ENCODE assay signal across 22 cellular contexts in the genomic region with DNA sequence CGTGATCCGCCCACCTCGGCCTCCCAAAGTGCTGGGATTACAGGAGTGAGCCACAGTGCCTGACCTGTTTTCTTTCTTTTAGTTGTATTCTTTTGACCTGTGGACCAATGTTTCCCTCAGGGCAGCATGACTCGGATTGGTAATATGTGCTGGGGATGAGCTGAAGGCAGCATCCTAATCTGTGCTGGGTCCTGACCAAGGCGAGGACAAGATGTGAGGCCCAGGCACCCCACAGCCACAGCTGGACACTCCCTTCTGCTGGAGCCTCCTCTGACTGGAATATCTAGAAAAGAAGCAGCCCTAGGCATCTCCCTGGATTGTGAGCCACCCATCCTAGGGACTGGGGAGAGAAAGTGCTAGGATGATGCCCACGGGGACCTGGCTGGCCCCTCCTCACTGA.
A peak's percentile ranks its signal among the peaks of the same experiment; 100 is the strongest.
DNase-seq lines count a peak whose midpoint lies in the region; ATAC-seq, FAIRE-seq and TF ChIP-seq lines count a peak whose summit lies in the region.
"Had no signal": no experiment of that assay in that cellular context is flagged by ENCODE, and none has a peak within 500 bp of the region (broad histone marks: within the 10 kb centered on the region; RNA-seq: fewer than 3 reads in every experiment).

No MANE protein-coding gene starts in this region.

- H3K27ac ChIP-seq in GM23248 (0 out of 2 replicates have a peak overlapping the region, but pooled peaks have one; percentile 16), hepatocyte (no peak overlapping the region)
- H3K27ac ChIP-seq: psoas muscle, SJSA1, spleen had no signal

- peaks cover 16% of the 10 kb centered on the region; the same call in 1 of the 2 replicates for H3F3A ChIP-seq in GM23248 (ENCODE audit: insufficient read depth)

- H3K4me1 Mint-ChIP-seq in nephron progenitor cell, result peaks cover 24% of the 10 kb centered on the region

- H3K9me2 ChIP-seq in GM23248 (ENCODE audit: insufficient read depth), result no peaks in the 10 kb centered on the region
- H3K9me2 ChIP-seq in hepatocyte (replicated peaks; ENCODE audit: insufficient read depth), result no peaks in the 10 kb centered on the region

- FAIRE-seq in bronchial epithelial cell (lab: Jason Lieb, UNC), result no peak
- FAIRE-seq: islet of Langerhans had no signal

- peaks cover 3% of the 10 kb centered on the region for H3K27me3 Mint-ChIP-seq in nephron progenitor cell (ENCODE audit: low read depth, poor library complexity)

- no peaks in the 10 kb centered on the region for H4K20me1 ChIP-seq in GM23248 (ENCODE audit: insufficient read depth)
- H4K20me1 ChIP-seq in hepatocyte (ENCODE audit: insufficient read depth, poor library complexity, severe bottlenecking), result no peaks in the 10 kb centered on the region

- in situ Hi-C loops in GM23248 (cut with MboI), result no loop called here

- H3K9me3 Mint-ChIP-seq in nephron progenitor cell, result peaks cover 4% of the 10 kb centered on the region
- H3K9me3 Mint-ChIP-seq: activated B cell treated with CpG ODN at 0.5 μM for 24 hours; activated naive CD4-positive, alpha-beta T cell treated with anti-CD3 and anti-CD28 coated beads, Interleukin-2, amount 50 U/mL, for 72 hours; CD4-positive, alpha-beta memory T cell had no signal

- H3K36me3 ChIP-seq in GM23248 (ENCODE audit: low read depth) (no peaks in the 10 kb centered on the region), bronchial epithelial cell (ENCODE audit: control insufficient read depth, insufficient read depth, low read length) (no peaks in the 10 kb centered on the region), hepatocyte (replicated peaks; ENCODE audit: insufficient read depth, low read depth) (no peaks in the 10 kb centered on the region)
- H3K36me3 ChIP-seq: heart right ventricle, SJSA1, spleen had no signal

- DNase-seq in 8988T (peak; percentile 15), GM23248 (peak; percentile 64), bronchial epithelial cell (ENCODE audit: low read depth) (peak; percentile 61), kidney tubule cell (ENCODE audit: low spot score) (peak; percentile 30), hepatocyte (ENCODE audit: low spot score) (no peak), nephron progenitor cell (no peak)
- DNase-seq: ACHN; activated B cell treated with CpG ODN at 0.5 μM for 24 hours; CD4-positive, alpha-beta memory T cell; DND-41; heart right ventricle; mesendoderm; NCI-H1105 treated with DMSO at 0.1 percent for 48 hours; NCI-H2171; NCI-H69; psoas muscle; spleen had no signal

- no peak overlapping the region for H3K4me3 ChIP-seq in GM23248
- H3K4me3 ChIP-seq in bronchial epithelial cell (ENCODE audit: low read depth, low read length), result no peak overlapping the region
- no peak overlapping the region for H3K4me3 ChIP-seq in hepatocyte
- H3K4me3 ChIP-seq: heart right ventricle, psoas muscle, SJSA1, spleen had no signal

- H3K4me1 ChIP-seq in GM23248 (ENCODE audit: insufficient read depth) (peaks cover 26% of the 10 kb centered on the region), hepatocyte (ENCODE audit: insufficient read depth) (peaks cover 22% of the 10 kb centered on the region)
- H3K4me1 ChIP-seq: psoas muscle had no signal

- no peak overlapping the region for H3K4me3 Mint-ChIP-seq in nephron progenitor cell
- H3K4me3 Mint-ChIP-seq: activated B cell treated with CpG ODN at 0.5 μM for 24 hours; CD4-positive, alpha-beta memory T cell had no signal

- TF ChIP-seq CTCF in bronchial epithelial cell (IDR thresholded peaks at IDR 0.05; ENCODE audit: insufficient read depth, low read length, severe bottlenecking), result no peak
- TF ChIP-seq CTCF in hepatocyte (IDR thresholded peaks at IDR 0.05; ENCODE audit: poor library complexity), result no peak
- TF ChIP-seq CTCF in nephron progenitor cell (IDR thresholded peaks at IDR 0.05), result no peak

- H3K27me3 ChIP-seq in GM23248 (replicated peaks; ENCODE audit: insufficient read depth) (no peaks in the 10 kb centered on the region), bronchial epithelial cell (ENCODE audit: control insufficient read depth, insufficient read depth, low read length) (no peaks in the 10 kb centered on the region), hepatocyte (no peaks in the 10 kb centered on the region)
- H3K27me3 ChIP-seq: SJSA1 had no signal

- H3K4me2 ChIP-seq in GM23248 (ENCODE audit: unreplicated experiment), result no peak overlapping the region
- H3K4me2 ChIP-seq in hepatocyte, result no peak overlapping the region

- WGBS in GM23248 (ENCODE audit: low coverage in 1 of 2, low lambda C conversion rate in 2 of 2, missing lambda C conversion rate in 2 of 2), 2 experiments, result 79 to 84% methylated on average over 6 of the region's 6 CpGs
- WGBS in hepatocyte (ENCODE audit: low lambda C conversion rate, missing lambda C conversion rate), result 82% methylated on average over 6 of the region's 6 CpGs

- H2AFZ ChIP-seq in GM23248, result no peak overlapping the region
- no peak overlapping the region for H2AFZ ChIP-seq in hepatocyte

- H3K36me3 Mint-ChIP-seq in nephron progenitor cell (ENCODE audit: low read depth), result no peaks in the 10 kb centered on the region
- H3K36me3 Mint-ChIP-seq: activated naive CD4-positive, alpha-beta T cell treated with anti-CD3 and anti-CD28 coated beads, Interleukin-2, amount 50 U/mL, for 72 hours; CD4-positive, alpha-beta memory T cell had no signal

- ATAC-seq in GM21390 (IDR thresholded peaks at IDR 0.05; ENCODE audit: unreplicated experiment) (no peak), GM19455 (IDR thresholded peaks at IDR 0.05; ENCODE audit: unreplicated experiment) (no peak)
- ATAC-seq: activated naive CD4-positive, alpha-beta T cell treated with anti-CD3 and anti-CD28 coated beads, Interleukin-2, amount 50 U/mL, for 72 hours; heart right ventricle; psoas muscle had no signal

- no peak overlapping the region for H3K27ac Mint-ChIP-seq in nephron progenitor cell
- H3K27ac Mint-ChIP-seq: activated B cell treated with CpG ODN at 0.5 μM for 24 hours; activated naive CD4-positive, alpha-beta T cell treated with anti-CD3 and anti-CD28 coated beads, Interleukin-2, amount 50 U/mL, for 72 hours; CD4-positive, alpha-beta memory T cell had no signal

- H3K9me3 ChIP-seq in GM23248 (ENCODE audit: low read depth) (no peaks in the 10 kb centered on the region), hepatocyte (ENCODE audit: low read depth) (no peaks in the 10 kb centered on the region)
- H3K9me3 ChIP-seq: heart right ventricle, psoas muscle, SJSA1, spleen had no signal

- no peaks in the 10 kb centered on the region for H3K79me2 ChIP-seq in GM23248 (ENCODE audit: insufficient read depth)
- no peaks in the 10 kb centered on the region for H3K79me2 ChIP-seq in hepatocyte

- H3K9ac ChIP-seq in GM23248, result no peak overlapping the region

Comparison
In these comparisons a context has a peak if more than half of its experiments do, and no peak if none do; other contexts are left out.
1. DNase-seq: peak in 8988T (single experiment), GM23248 (single experiment), bronchial epithelial cell (single experiment) and kidney tubule cell (single experiment); none in hepatocyte (single experiment) and nephron progenitor cell (single experiment).